ENCODE assay signal across 18 cellular contexts in the genomic region with DNA sequence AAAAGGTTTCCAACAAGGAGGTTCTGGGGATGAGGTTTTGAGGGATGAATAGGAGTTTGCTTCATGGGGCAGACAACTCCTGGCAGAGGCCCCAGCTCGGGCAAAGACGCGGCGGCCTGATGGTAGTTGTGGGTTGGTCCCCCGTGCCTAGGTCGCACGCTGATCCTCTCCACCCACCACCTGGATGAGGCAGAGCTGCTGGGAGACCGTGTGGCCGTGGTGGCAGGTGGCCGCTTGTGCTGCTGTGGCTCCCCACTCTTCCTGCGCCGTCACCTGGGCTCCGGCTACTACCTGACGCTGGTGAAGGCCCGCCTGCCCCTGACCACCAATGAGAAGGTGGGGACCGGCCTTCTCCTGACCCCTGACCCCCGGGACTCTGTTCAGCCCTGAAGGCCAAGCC. TPM values are rescaled to one million over a fixed set of nuclear protein-coding genes. Genes with fewer than 3 reads are reported as not detected.
A peak's percentile ranks its signal among the peaks of the same experiment; 100 is the strongest.
DNase-seq lines count a peak whose midpoint lies in the region; ATAC-seq lines count a peak whose summit lies in the region.
"Had no signal": no experiment of that assay in that cellular context is flagged by ENCODE, and none has a peak within 500 bp of the region (broad histone marks: within the 10 kb centered on the region; RNA-seq: fewer than 3 reads in every experiment).

No MANE protein-coding gene starts in this region.

- DNase-seq in Right ventricle myocardium inferior (ENCODE audit: missing footprints) (peak; percentile 60), left ventricle myocardium superior (no peak), NAMALWA (ENCODE audit: low spot score) (no peak)
- DNase-seq in activated T-helper 1 cell treated with anti-CD3 and anti-CD28 coated beads, Interleukin-12 subunit alpha, Interleukin-12 subunit beta, Interleukin-2, Interleukin-4 antibody, amounts not matched to agents 30 ng/mL and 10 ng/mL and 1 ng/mL, durations not matched to agents 14 hours and 24 hours and 36 hours (ENCODE audit: low spot score), result no peak
- no peak for DNase-seq in naive thymus-derived CD4-positive, alpha-beta T cell
- no peak for DNase-seq in activated CD8-positive, alpha-beta memory T cell treated with anti-CD3 and anti-CD28 coated beads, Interleukin-2, amount 50 U/mL, for 48 hours
- no peak for DNase-seq in stimulated activated naive CD8-positive, alpha-beta T cell treated with anti-CD3 and anti-CD28 coated beads, Interleukin-15, Interleukin-2, amounts not matched to agents 100 U/mL and 50 U/mL, for 24 hours
- DNase-seq: DMS53, GF-D8, HFFc6, KBM-7, NCI-H1092 treated with DMSO at 0.1 percent for 48 hours, NCI-H1436 treated with DMSO at 0.1 percent for 48 hours, NCI-H1930, NCI-H510A, NCI-H748 treated with DMSO at 0.1 percent for 48 hours, SJCRH30 had no signal

- H3K36me3 ChIP-seq in naive thymus-derived CD4-positive, alpha-beta T cell (ENCODE audit: control insufficient read depth in 2 of 3, insufficient read depth in 3 of 3, low read length in 3 of 3), result peaks cover 0 to 57% (median 0%) of the 10 kb centered on the region in 3 experiments
- H3K36me3 ChIP-seq: SJCRH30 had no signal

- intact Hi-C loops in Right ventricle myocardium inferior (cut with DNase I) (no loop called here), left ventricle myocardium superior (cut with micrococcal nuclease) (no loop called here)
- intact Hi-C loops in activated T-helper 1 cell treated with anti-CD3 and anti-CD28 coated beads, Interleukin-12 subunit alpha, Interleukin-12 subunit beta, Interleukin-2, Interleukin-4 antibody, amounts not matched to agents 30 ng/mL and 10 ng/mL and 1 ng/mL, durations not matched to agents 14 hours and 24 hours and 36 hours (cut with micrococcal nuclease), result no loop called here
- intact Hi-C loops in naive thymus-derived CD4-positive, alpha-beta T cell (cut with micrococcal nuclease), result no loop called here

- H3K36me3 Mint-ChIP-seq in activated T-helper 1 cell treated with anti-CD3 and anti-CD28 coated beads, Interleukin-12 subunit alpha, Interleukin-12 subunit beta, Interleukin-2, Interleukin-4 antibody, amounts not matched to agents 30 ng/mL and 10 ng/mL and 1 ng/mL, durations not matched to agents 14 hours and 24 hours and 36 hours (ENCODE audit: low read depth), result peaks cover 8% of the 10 kb centered on the region
- H3K36me3 Mint-ChIP-seq in naive thymus-derived CD4-positive, alpha-beta T cell, result peaks cover 3 to 27% (median 13%) of the 10 kb centered on the region in 5 donors

- H3K27me3 ChIP-seq in naive thymus-derived CD4-positive, alpha-beta T cell (ENCODE audit: control insufficient read depth in 2 of 2, insufficient read depth in 2 of 2, low read length in 2 of 2), result no peaks in the 10 kb centered on the region
- H3K27me3 ChIP-seq: SJCRH30 had no signal

- POLR2A ChIA-PET in naive thymus-derived CD4-positive, alpha-beta T cell (lab: Charles Lee), result interaction anchor here (0.9 to 1.6 kb wide), 5 partner anchors 9 to 37 kb away, joined by 3 to 7 read pairs (median 4); a partner anchor contains a TSS

- H3K4me1 ChIP-seq in naive thymus-derived CD4-positive, alpha-beta T cell (ENCODE audit: control insufficient read depth in 2 of 2, insufficient read depth in 2 of 2, low read length in 2 of 2), result no peaks in the 10 kb centered on the region
- H3K4me1 ChIP-seq: SJCRH30 had no signal

- CTCF ChIA-PET in naive thymus-derived CD4-positive, alpha-beta T cell (lab: Charles Lee), result no interaction called here

- no peak overlapping the region for H3K27ac ChIP-seq in naive thymus-derived CD4-positive, alpha-beta T cell (ENCODE audit: low read depth, low read length)
- H3K27ac ChIP-seq: SJCRH30 had no signal

- peaks cover 0 to 7% (median 0%) of the 10 kb centered on the region in 3 experiments for H3K9me3 ChIP-seq in naive thymus-derived CD4-positive, alpha-beta T cell (ENCODE audit: control insufficient read depth in 2 of 3, low read length in 3 of 3)
- H3K9me3 ChIP-seq: SJCRH30 had no signal

- no peaks in the 10 kb centered on the region for H3K9me3 Mint-ChIP-seq in activated T-helper 1 cell treated with anti-CD3 and anti-CD28 coated beads, Interleukin-12 subunit alpha, Interleukin-12 subunit beta, Interleukin-2, Interleukin-4 antibody, amounts not matched to agents 30 ng/mL and 10 ng/mL and 1 ng/mL, durations not matched to agents 14 hours and 24 hours and 36 hours
- peaks cover 0 to 8% (median 4%) of the 10 kb centered on the region in 11 donors for H3K9me3 Mint-ChIP-seq in naive thymus-derived CD4-positive, alpha-beta T cell

- H3K4me1 Mint-ChIP-seq in activated T-helper 1 cell treated with anti-CD3 and anti-CD28 coated beads, Interleukin-12 subunit alpha, Interleukin-12 subunit beta, Interleukin-2, Interleukin-4 antibody, amounts not matched to agents 30 ng/mL and 10 ng/mL and 1 ng/mL, durations not matched to agents 14 hours and 24 hours and 36 hours (ENCODE audit: low read depth), result peaks cover 5% of the 10 kb centered on the region
- peaks cover 2 to 22% (median 8%) of the 10 kb centered on the region in 7 donors for H3K4me1 Mint-ChIP-seq in naive thymus-derived CD4-positive, alpha-beta T cell
- H3K4me1 Mint-ChIP-seq: CD14-positive monocyte had no signal

- no peak overlapping the region for H3K4me3 ChIP-seq in naive thymus-derived CD4-positive, alpha-beta T cell (ENCODE audit: low read length)
- H3K4me3 ChIP-seq: SJCRH30 had no signal

- H3K27me3 Mint-ChIP-seq in activated T-helper 1 cell treated with anti-CD3 and anti-CD28 coated beads, Interleukin-12 subunit alpha, Interleukin-12 subunit beta, Interleukin-2, Interleukin-4 antibody, amounts not matched to agents 30 ng/mL and 10 ng/mL and 1 ng/mL, durations not matched to agents 14 hours and 24 hours and 36 hours (ENCODE audit: insufficient read depth), result no peaks in the 10 kb centered on the region
- H3K27me3 Mint-ChIP-seq in naive thymus-derived CD4-positive, alpha-beta T cell, result no peaks in the 10 kb centered on the region

- ATAC-seq in Right ventricle myocardium inferior (no peak), left ventricle myocardium superior (no peak)
- no peak for ATAC-seq in naive thymus-derived CD4-positive, alpha-beta T cell
- ATAC-seq in stimulated activated naive CD8-positive, alpha-beta T cell treated with anti-CD3 and anti-CD28 coated beads, Interleukin-15, Interleukin-2, amounts not matched to agents 100 U/mL and 50 U/mL, for 24 hours, result no peak

- H3K4me3 Mint-ChIP-seq in activated T-helper 1 cell treated with anti-CD3 and anti-CD28 coated beads, Interleukin-12 subunit alpha, Interleukin-12 subunit beta, Interleukin-2, Interleukin-4 antibody, amounts not matched to agents 30 ng/mL and 10 ng/mL and 1 ng/mL, durations not matched to agents 14 hours and 24 hours and 36 hours, result no peak overlapping the region
- H3K4me3 Mint-ChIP-seq in naive thymus-derived CD4-positive, alpha-beta T cell, result no peak overlapping the region
- H3K4me3 Mint-ChIP-seq: CD14-positive monocyte, HFFc6 had no signal

- H3K27ac Mint-ChIP-seq in activated T-helper 1 cell treated with anti-CD3 and anti-CD28 coated beads, Interleukin-12 subunit alpha, Interleukin-12 subunit beta, Interleukin-2, Interleukin-4 antibody, amounts not matched to agents 30 ng/mL and 10 ng/mL and 1 ng/mL, durations not matched to agents 14 hours and 24 hours and 36 hours, result peak overlapping the region; percentile 40
- peak overlapping the region in 6 of 9 donors; percentile 3 to 84 (median 56) for H3K27ac Mint-ChIP-seq in naive thymus-derived CD4-positive, alpha-beta T cell
- H3K27ac Mint-ChIP-seq: HFFc6 had no signal

RNA-seq across cellular contexts. Expression of a gene that starts 11.9 kb away (rescaled TPM):
- total RNA-seq in Right ventricle myocardium inferior, result 7.7 TPM
- 9.4 TPM for total RNA-seq in left ventricle myocardium superior
- 15.8 and 18.3 TPM in 2 replicates for total RNA-seq in activated T-helper 1 cell treated with anti-CD3 and anti-CD28 coated beads, Interleukin-12 subunit alpha, Interleukin-12 subunit beta, Interleukin-2, Interleukin-4 antibody, amounts not matched to agents 30 ng/mL and 10 ng/mL and 1 ng/mL, durations not matched to agents 14 hours and 24 hours and 36 hours
- total RNA-seq in naive thymus-derived CD4-positive, alpha-beta T cell, result 100 to 1,000 TPM in 4 of 5 experiments, 10 to 100 TPM in 1; 57.8 to 323 (median 155) TPM
- 10 to 100 TPM in 1 of 2 donors, 1 to 10 TPM in 1; 6.6 to 25.5 TPM for polyA plus RNA-seq in naive thymus-derived CD4-positive, alpha-beta T cell

RNA-seq across cellular contexts. Expression of a gene that starts 15.2 kb away (rescaled TPM):
- 6.6 TPM for total RNA-seq in Right ventricle myocardium inferior
- 6.0 TPM for total RNA-seq in left ventricle myocardium superior
- 201 and 202 TPM in 2 replicates for total RNA-seq in activated T-helper 1 cell treated with anti-CD3 and anti-CD28 coated beads, Interleukin-12 subunit alpha, Interleukin-12 subunit beta, Interleukin-2, Interleukin-4 antibody, amounts not matched to agents 30 ng/mL and 10 ng/mL and 1 ng/mL, durations not matched to agents 14 hours and 24 hours and 36 hours
- total RNA-seq in naive thymus-derived CD4-positive, alpha-beta T cell, result 1,000 to 10,000 TPM in 1 of 5 experiments, 100 to 1,000 TPM in 4; 467 to 1,030 (median 779) TPM
- polyA plus RNA-seq in naive thymus-derived CD4-positive, alpha-beta T cell, result 100 to 1,000 TPM; 305 to 880 TPM

RNA-seq across cellular contexts. Expression of a gene that starts 25.4 kb away (rescaled TPM):
- 69.3 TPM for total RNA-seq in Right ventricle myocardium inferior
- total RNA-seq in left ventricle myocardium superior, result 94.0 TPM
- total RNA-seq in activated T-helper 1 cell treated with anti-CD3 and anti-CD28 coated beads, Interleukin-12 subunit alpha, Interleukin-12 subunit beta, Interleukin-2, Interleukin-4 antibody, amounts not matched to agents 30 ng/mL and 10 ng/mL and 1 ng/mL, durations not matched to agents 14 hours and 24 hours and 36 hours, result 112 and 114 TPM in 2 replicates
- total RNA-seq in naive thymus-derived CD4-positive, alpha-beta T cell, result 100 to 1,000 TPM; 234 to 440 (median 240) TPM
- 100 to 1,000 TPM; 401 to 704 TPM for polyA plus RNA-seq in naive thymus-derived CD4-positive, alpha-beta T cell

RNA-seq across cellular contexts. Expression of a gene that starts 30.5 kb away (rescaled TPM):
- total RNA-seq in Right ventricle myocardium inferior (not detected), left ventricle myocardium superior (not detected)
- not detected in 2 replicates for total RNA-seq in activated T-helper 1 cell treated with anti-CD3 and anti-CD28 coated beads, Interleukin-12 subunit alpha, Interleukin-12 subunit beta, Interleukin-2, Interleukin-4 antibody, amounts not matched to agents 30 ng/mL and 10 ng/mL and 1 ng/mL, durations not matched to agents 14 hours and 24 hours and 36 hours
- total RNA-seq in naive thymus-derived CD4-positive, alpha-beta T cell, result not detected
- polyA plus RNA-seq in naive thymus-derived CD4-positive, alpha-beta T cell, result not detected
- total RNA-seq: HFFc6, SJCRH30 had no signal
- polyA plus RNA-seq: CD14-positive monocyte had no signal

RNA-seq across cellular contexts. Expression of a gene that starts 30.9 kb away (rescaled TPM):
- 106 TPM for total RNA-seq in Right ventricle myocardium inferior
- total RNA-seq in left ventricle myocardium superior, result 122 TPM
- total RNA-seq in activated T-helper 1 cell treated with anti-CD3 and anti-CD28 coated beads, Interleukin-12 subunit alpha, Interleukin-12 subunit beta, Interleukin-2, Interleukin-4 antibody, amounts not matched to agents 30 ng/mL and 10 ng/mL and 1 ng/mL, durations not matched to agents 14 hours and 24 hours and 36 hours, result 162 and 170 TPM in 2 replicates
- total RNA-seq in naive thymus-derived CD4-positive, alpha-beta T cell, result 100 to 1,000 TPM; 189 to 347 (median 311) TPM
- 10 to 100 TPM; 40.7 to 86.1 TPM for polyA plus RNA-seq in naive thymus-derived CD4-positive, alpha-beta T cell

Comparison
In these comparisons a context has a peak if more than half of its experiments do, and no peak if none do; other contexts are left out.
1. RNA of a gene that starts 15.2 kb away (total RNA-seq): 467 to 1,030 TPM in naive thymus-derived CD4-positive, alpha-beta T cell and 201 to 202 TPM in activated T-helper 1 cell treated with anti-CD3 and anti-CD28 coated beads, Interleukin-12 subunit alpha, Interleukin-12 subunit beta, Interleukin-2, Interleukin-4 antibody, amounts not matched to agents 30 ng/mL and 10 ng/mL and 1 ng/mL, durations not matched to agents 14 hours and 24 hours and 36 hours; 6.6 TPM in Right ventricle myocardium inferior (single experiment) and 6.0 TPM in left ventricle myocardium superior (single experiment); every median in the first group is over 10 times any median in the second.